26 cellular contexts compared by ENCODE assay signal in the genomic region with DNA sequence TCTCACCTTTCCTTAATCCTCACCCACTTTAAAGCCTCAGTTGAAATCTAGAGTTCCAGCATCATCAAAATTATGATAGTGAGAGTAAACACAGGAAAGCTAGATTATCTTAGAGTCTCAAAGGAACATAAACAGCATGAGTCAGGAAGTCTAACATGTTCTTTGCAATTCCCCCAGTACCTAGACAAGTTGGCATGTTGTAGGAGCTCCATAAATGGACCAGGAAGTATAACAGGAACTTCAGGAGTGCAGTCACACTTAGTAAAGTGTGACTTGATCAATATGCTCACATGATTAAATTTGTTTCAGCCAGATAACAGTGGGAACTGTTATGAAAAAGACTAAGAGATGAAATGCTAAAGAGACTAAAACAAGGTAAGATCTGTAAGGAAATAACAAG.
"Had no signal": no experiment of that assay in that cellular context is flagged by ENCODE, and none has a peak within 500 bp of the region (broad histone marks: within the 10 kb centered on the region; RNA-seq: fewer than 3 reads in every experiment).

No MANE protein-coding gene starts in this region.

- FAIRE-seq: endometrium, kidney had no signal

- ATAC-seq: effector memory CD8-positive, alpha-beta T cell; gastrocnemius medialis; heart right ventricle; left colon; left lobe of liver; lower lobe of right lung; mucosa of descending colon had no signal

- H3K27me3 ChIP-seq: colonic mucosa, esophagus muscularis mucosa, gastrocnemius medialis, heart right ventricle had no signal

- H3K27me3 Mint-ChIP-seq: dendritic cell treated with granulocyte-macrophage colony-stimulating factor and Interleukin-4, amounts not matched to agents 40 ng/mL and 50 ng/mL, for 4 days; effector memory CD8-positive, alpha-beta T cell; naive B cell had no signal

- H3K4me1 ChIP-seq: colonic mucosa, esophagus muscularis mucosa, gastrocnemius medialis, heart right ventricle, left ventricle myocardium inferior, lower lobe of right lung had no signal

- H3K27ac ChIP-seq: colonic mucosa, esophagus muscularis mucosa, gastrocnemius medialis, heart right ventricle, left ventricle myocardium inferior, lower lobe of right lung had no signal

- DNase-seq: colonic mucosa; cortex of kidney; effector CD8-positive, alpha-beta T cell; effector memory CD8-positive, alpha-beta T cell; endodermal cell; foreskin fibroblast; foreskin melanocyte; gastrocnemius medialis; glutamatergic neuron; head of caudate nucleus; heart right ventricle; hippocampal formation; islet precursor cell; kidney; kidney glomerular epithelial cell; left colon; left ventricle myocardium inferior; lower lobe of right lung; mesenchymal stem cell; mucosa of descending colon; naive B cell had no signal

- H3K4me3 Mint-ChIP-seq: dendritic cell treated with granulocyte-macrophage colony-stimulating factor and Interleukin-4, amounts not matched to agents 40 ng/mL and 50 ng/mL, for 4 days; effector memory CD8-positive, alpha-beta T cell; endodermal cell; mesothelial cell of epicardium; naive B cell had no signal

- H3K4me1 Mint-ChIP-seq: naive B cell had no signal

- H3K9me3 ChIP-seq: colonic mucosa, esophagus muscularis mucosa, gastrocnemius medialis, heart right ventricle, lower lobe of right lung, mucosa of descending colon had no signal

- H3K36me3 ChIP-seq: colonic mucosa, esophagus muscularis mucosa, gastrocnemius medialis, heart right ventricle, left ventricle myocardium inferior, lower lobe of right lung had no signal

- H3K36me3 Mint-ChIP-seq: mesothelial cell of epicardium, naive B cell had no signal

- H3K27ac Mint-ChIP-seq: dendritic cell treated with granulocyte-macrophage colony-stimulating factor and Interleukin-4, amounts not matched to agents 40 ng/mL and 50 ng/mL, for 4 days; effector memory CD8-positive, alpha-beta T cell; endodermal cell; mesothelial cell of epicardium; naive B cell had no signal

- H3K4me3 ChIP-seq: colonic mucosa, esophagus muscularis mucosa, gastrocnemius medialis, heart right ventricle, left ventricle myocardium inferior, lower lobe of right lung, mucosa of descending colon had no signal
